Comparison of ENCODE assay signal across 15 cellular contexts in the genomic region with DNA sequence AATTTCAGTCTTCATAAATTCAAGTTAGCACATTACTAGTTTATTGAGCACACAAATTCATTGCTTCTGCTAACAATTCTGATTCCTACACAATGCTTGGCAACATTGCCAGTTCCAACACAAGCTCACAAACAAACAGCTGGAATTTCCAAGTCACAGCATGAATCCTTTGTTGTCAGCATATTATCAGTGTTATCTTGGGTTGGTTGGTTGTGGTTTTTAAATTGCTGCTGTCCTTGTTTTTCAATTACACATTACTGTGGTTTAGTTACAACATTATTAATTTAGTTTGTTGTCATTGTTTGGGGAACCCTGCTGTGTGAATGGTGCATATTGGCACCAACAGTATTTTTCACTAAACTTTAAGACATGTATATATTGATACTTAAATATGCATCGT.
"Had no signal": no experiment of that assay in that cellular context is flagged by ENCODE, and none has a peak within 500 bp of the region (broad histone marks: within the 10 kb centered on the region; RNA-seq: fewer than 3 reads in every experiment).

No MANE protein-coding gene starts in this region.

- H3K9me3 ChIP-seq: right atrium auricular region, transverse colon had no signal

- H3K36me3 ChIP-seq: right atrium auricular region, transverse colon had no signal

- H3K4me1 ChIP-seq: right atrium auricular region, transverse colon had no signal

- ATAC-seq: activated CD4-positive, CD25-positive, alpha-beta regulatory T cell treated with anti-CD3 and anti-CD28 coated beads, Interleukin-2, amount 50 U/mL, for 24 hours; activated T-helper 17 cell treated with anti-CD3 and anti-CD28 coated beads, Interleukin-2, amount 50 U/mL, for 72 hours; esophagus mucosa; left lobe of liver; stimulated activated naive CD8-positive, alpha-beta T cell treated with anti-CD3 and anti-CD28 coated beads, Interleukin-15, Interleukin-2, amounts not matched to agents 100 U/mL and 50 U/mL, for 24 hours had no signal

- DNase-seq: activated CD4-positive, alpha-beta T cell treated with anti-CD3 and anti-CD28 coated beads, Interleukin-2, amount 50 U/mL, for 1 hour; activated naive CD4-positive, alpha-beta T cell treated with Interleukin-2 at 50 U/mL for 16 hours; aorta; nucleus accumbens; posterior cingulate gyrus; stimulated activated CD4-positive, alpha-beta T cell treated with anti-CD3 and anti-CD28 coated beads, Interleukin-4, amount 100 ng/mL, for 24 hours; stimulated activated naive CD8-positive, alpha-beta T cell treated with anti-CD3 and anti-CD28 coated beads, Interleukin-15, Interleukin-2, amounts not matched to agents 100 U/mL and 50 U/mL, for 24 hours; T1000; transverse colon had no signal

- H3K4me3 ChIP-seq: right atrium auricular region, skin epidermis, transverse colon had no signal
